ENCODE assay signal across 11 cellular contexts in genomic region chr1:159055181-159055621, GRCh38. TPM values are rescaled to one million over a fixed set of nuclear protein-coding genes. Genes with fewer than 3 reads are reported as not detected.
DNase-seq lines count a peak whose midpoint lies in the region; ATAC-seq and TF ChIP-seq lines count a peak whose summit lies in the region.
"Had no signal": no experiment of that assay in that cellular context is flagged by ENCODE, and none has a peak within 500 bp of the region (broad histone marks: within the 10 kb centered on the region; RNA-seq: fewer than 3 reads in every experiment).

No MANE protein-coding gene starts in this region.

- no peaks in the 10 kb centered on the region for H3K27me3 Mint-ChIP-seq in activated CD4-positive, alpha-beta T cell treated with anti-CD3 and anti-CD28 coated beads, Interleukin-2, amount 10 ng/mL, durations not matched to agents 7 days and 5 days

- H2AFZ ChIP-seq in OCI-LY1 (ENCODE audit: low read length), result no peak overlapping the region

- H3K4me1 ChIP-seq in OCI-LY1 (ENCODE audit: insufficient read depth, low read length, severe bottlenecking) (peaks cover 17% of the 10 kb centered on the region), adipocyte (ENCODE audit: control insufficient read depth, insufficient read depth, low read length) (peaks cover 9% of the 10 kb centered on the region), neutrophil (ENCODE audit: control insufficient read depth in 1 of 2, insufficient read depth in 1 of 2, low read depth in 1 of 2, low read length in 1 of 2) (peaks cover 51% of the 10 kb centered on the region in 2 experiments)

- DNase-seq in activated CD4-positive, alpha-beta T cell treated with anti-CD3 and anti-CD28 coated beads, Interleukin-2, amount 10 ng/mL, durations not matched to agents 7 days and 5 days, result no peak
- DNase-seq in activated CD4-positive, alpha-beta T cell treated with anti-CD3 and anti-CD28 coated beads, Interleukin-2, amount 50 U/mL, for 48 hours, result no peak
- DNase-seq in adipocyte (ENCODE audit: low read depth), result peak; percentile 71
- DNase-seq in DMS 273 treated with DMSO at 0.1 percent for 48 hours (lab: John Stamatoyannopoulos, UW), result no peak
- DNase-seq in T-helper 9 cell, result no peak
- DNase-seq: activated effector memory CD4-positive, alpha-beta T cell treated with anti-CD3 and anti-CD28 coated beads, Interleukin-2, amount 50 U/mL, for 16 hours; NCI-H524 treated with DMSO at 0.1 percent for 48 hours; sigmoid colon had no signal

- H3K4me3 Mint-ChIP-seq in activated CD4-positive, alpha-beta T cell treated with anti-CD3 and anti-CD28 coated beads, Interleukin-2, amount 10 ng/mL, durations not matched to agents 7 days and 5 days, result no peak overlapping the region

- ATAC-seq in HG03442 (IDR thresholded peaks at IDR 0.05; ENCODE audit: unreplicated experiment), result no peak

- H3K27ac ChIP-seq in OCI-LY1 (ENCODE audit: low read depth, low read length, poor library complexity, severe bottlenecking), result peak overlapping the region; percentile 44
- H3K27ac ChIP-seq in neutrophil, result peak overlapping the region; percentile 73
- H3K27ac ChIP-seq: sigmoid colon had no signal

- H3F3A ChIP-seq in OCI-LY1 (ENCODE audit: insufficient read depth, low read length), result no peaks in the 10 kb centered on the region

- no peaks in the 10 kb centered on the region for H3K9me2 ChIP-seq in OCI-LY1 (ENCODE audit: low read depth, low read length)

- peaks cover 68% of the 10 kb centered on the region for H3K36me3 Mint-ChIP-seq in activated CD4-positive, alpha-beta T cell treated with anti-CD3 and anti-CD28 coated beads, Interleukin-2, amount 10 ng/mL, durations not matched to agents 7 days and 5 days (ENCODE audit: low read depth)

- TF ChIP-seq CTCF in OCI-LY1 (IDR thresholded peaks at IDR 0.05; ENCODE audit: low read length), result peak; percentile 14; the same call in 1 of the 2 replicates
- no peak for TF ChIP-seq CTCF in neutrophil (IDR thresholded peaks at IDR 0.05)

- no peak overlapping the region for H3K4me2 ChIP-seq in OCI-LY1 (ENCODE audit: low read length)

- H3K36me3 ChIP-seq in OCI-LY1 (ENCODE audit: insufficient read depth, low read length), result peaks cover 63% of the 10 kb centered on the region
- peaks cover 62% of the 10 kb centered on the region for H3K36me3 ChIP-seq in adipocyte (ENCODE audit: control insufficient read depth, insufficient read depth, low read length, severe bottlenecking)
- peaks cover 83% of the 10 kb centered on the region for H3K36me3 ChIP-seq in neutrophil

- H3K9ac ChIP-seq in OCI-LY1 (ENCODE audit: low read length), result no peak overlapping the region
- no peak overlapping the region for H3K9ac ChIP-seq in adipocyte (ENCODE audit: low read length)

- H3K9me3 ChIP-seq in OCI-LY1 (ENCODE audit: low read length), result no peaks in the 10 kb centered on the region
- no peaks in the 10 kb centered on the region for H3K9me3 ChIP-seq in adipocyte (ENCODE audit: control insufficient read depth, low read length)
- no peaks in the 10 kb centered on the region for H3K9me3 ChIP-seq in neutrophil
- H3K9me3 ChIP-seq: sigmoid colon had no signal

- H3K4me3 ChIP-seq in OCI-LY1 (ENCODE audit: low read depth, low read length, poor library complexity, severe bottlenecking) (no peak overlapping the region), adipocyte (ENCODE audit: low read length) (no peak overlapping the region), neutrophil (ENCODE audit: low read depth in 1 of 2, low read length in 1 of 2) (peak overlapping the region in 1 of 2 experiments; percentile 3)
- H3K4me3 ChIP-seq: sigmoid colon had no signal

- H3K27me3 ChIP-seq in OCI-LY1 (ENCODE audit: insufficient read depth, low read length), result no peaks in the 10 kb centered on the region
- H3K27me3 ChIP-seq in adipocyte (replicated peaks; ENCODE audit: control insufficient read depth, insufficient read depth, low read length), result no peaks in the 10 kb centered on the region
- no peaks in the 10 kb centered on the region for H3K27me3 ChIP-seq in neutrophil
- H3K27me3 ChIP-seq: sigmoid colon had no signal

- no peaks in the 10 kb centered on the region for H4K20me1 ChIP-seq in OCI-LY1 (ENCODE audit: insufficient read depth, low read length)

- H3K4me1 Mint-ChIP-seq in activated CD4-positive, alpha-beta T cell treated with anti-CD3 and anti-CD28 coated beads, Interleukin-2, amount 10 ng/mL, durations not matched to agents 7 days and 5 days, result peaks cover 45% of the 10 kb centered on the region

- peak overlapping the region; percentile 22 for H3K27ac Mint-ChIP-seq in activated CD4-positive, alpha-beta T cell treated with anti-CD3 and anti-CD28 coated beads, Interleukin-2, amount 10 ng/mL, durations not matched to agents 7 days and 5 days

- H3K9me3 Mint-ChIP-seq in activated CD4-positive, alpha-beta T cell treated with anti-CD3 and anti-CD28 coated beads, Interleukin-2, amount 10 ng/mL, durations not matched to agents 7 days and 5 days, result no peaks in the 10 kb centered on the region

- no peaks in the 10 kb centered on the region for H3K79me2 ChIP-seq in OCI-LY1 (ENCODE audit: insufficient read depth, low read length)

- POLR2A ChIA-PET in activated CD4-positive, alpha-beta T cell treated with anti-CD3 and anti-CD28 coated beads, Interleukin-2, amount 10 ng/mL, durations not matched to agents 7 days and 5 days (lab: Charles Lee), result no interaction called here

- CTCF ChIA-PET in activated CD4-positive, alpha-beta T cell treated with anti-CD3 and anti-CD28 coated beads, Interleukin-2, amount 10 ng/mL, durations not matched to agents 7 days and 5 days (lab: Charles Lee), result interaction anchor here (0.9 kb wide), 1 partner anchor 24 kb away, joined by 3 read pairs; no protein-coding TSS in a partner anchor

RNA-seq across cellular contexts. Expression of gene AIM2, which starts 21.4 kb away (rescaled TPM):
- 1 to 10 TPM; 4.2 to 5.7 TPM for total RNA-seq in activated CD4-positive, alpha-beta T cell treated with anti-CD3 and anti-CD28 coated beads, Interleukin-2, amount 10 ng/mL, durations not matched to agents 7 days and 5 days

RNA-seq across cellular contexts. Expression of gene IFI16, which starts 45.5 kb away (rescaled TPM):
- total RNA-seq in activated CD4-positive, alpha-beta T cell treated with anti-CD3 and anti-CD28 coated beads, Interleukin-2, amount 10 ng/mL, durations not matched to agents 7 days and 5 days, result 100 to 1,000 TPM; 300 to 342 TPM
